8 cellular contexts compared by ENCODE assay signal in genomic region chr2:160994141-160995002, GRCh38.
DNase-seq lines count a peak whose midpoint lies in the region; ATAC-seq and TF ChIP-seq lines count a peak whose summit lies in the region.

No MANE protein-coding gene starts in this region.

- peak; percentile 87 for DNase-seq in Ammon's horn (ENCODE audit: low spot score)
- DNase-seq in NCI-H345 (lab: John Stamatoyannopoulos, UW): peak; percentile 85
- peak; percentile 42 for DNase-seq in activated CD4-positive, CD25-positive, alpha-beta regulatory T cell treated with anti-CD3 and anti-CD28 coated beads, Interleukin-2, amount 50 U/mL, for 72 hours
- peak; percentile 37 for DNase-seq in cerebellum (ENCODE audit: low spot score)
- DNase-seq in left lung: peak in 1 of 2 donors; percentile 58
- peak; percentile 47 for DNase-seq in stimulated activated CD4-positive, alpha-beta T cell treated with anti-CD3 and anti-CD28 coated beads, Interleukin-4, amount 100 ng/mL, for 1 hour

- peak overlapping the region in 1 of 2 donors; percentile 15 for H3K27ac ChIP-seq in left lung

- peaks cover 5 to 11% of the 10 kb centered on the region in 2 donors for H3K4me1 ChIP-seq in left lung

- peak; percentile 79 to 85 for TF ChIP-seq CTCF in left lung (IDR thresholded peaks at IDR 0.05)

- no peaks in the 10 kb centered on the region for H3K9me3 ChIP-seq in left lung

- intact Hi-C loops in left lung (cut with DNase I): loop anchor here in 1 of 2 donors (5.0 kb wide), 1 partner anchor 882 kb away; no protein-coding TSS in a partner anchor

- H3K27me3 ChIP-seq in left lung: no peaks in the 10 kb centered on the region

- no peak overlapping the region for H3K4me3 ChIP-seq in left lung

- no peaks in the 10 kb centered on the region for H3K36me3 ChIP-seq in left lung

- ATAC-seq in GM19023 (IDR thresholded peaks at IDR 0.05; ENCODE audit: unreplicated experiment): peak; percentile 88
- ATAC-seq in HG03159 (IDR thresholded peaks at IDR 0.05; ENCODE audit: unreplicated experiment): peak; percentile 93
- ATAC-seq in left lung: peak; percentile 99
